ENCODE assay signal across 1 cellular context in genomic region chr2:215066138-215066537, GRCh38.
TF ChIP-seq lines count a peak whose summit lies in the region.

No MANE protein-coding gene starts in this region.

TF ChIP-seq in SK-N-SH, 30 proteins besides CTCF, POLR2A, EP300 and RAD21 (continued from another document):
- TF ChIP-seq RXRA (IDR thresholded peaks at IDR 0.05; ENCODE audit: borderline replicate concordance, low read depth), result no peak
- no peak for TF ChIP-seq TAF1 (IDR thresholded peaks at IDR 0.05; ENCODE audit: borderline replicate concordance, low read depth, low read length)
- TF ChIP-seq MXI1 (IDR thresholded peaks at IDR 0.05; ENCODE audit: low read depth, low read length), result peak; percentile 70; the same call in 1 of the 2 replicates
- peak; percentile 11; the same call in 1 of the 2 replicates for TF ChIP-seq SMC3 (IDR thresholded peaks at IDR 0.05; ENCODE audit: low read depth, low read length)
- TF ChIP-seq GATA2 (CRISPR knock-in tag; IDR thresholded peaks at IDR 0.05), result peak; percentile 85
- peak; percentile 48 for TF ChIP-seq CHD2 (IDR thresholded peaks at IDR 0.05; ENCODE audit: low read length, partially characterized antibody)
- TF ChIP-seq RFX5 (IDR thresholded peaks at IDR 0.05; ENCODE audit: low read length), result no peak
